Comparison of ENCODE assay signal across 19 cellular contexts in the genomic region with DNA sequence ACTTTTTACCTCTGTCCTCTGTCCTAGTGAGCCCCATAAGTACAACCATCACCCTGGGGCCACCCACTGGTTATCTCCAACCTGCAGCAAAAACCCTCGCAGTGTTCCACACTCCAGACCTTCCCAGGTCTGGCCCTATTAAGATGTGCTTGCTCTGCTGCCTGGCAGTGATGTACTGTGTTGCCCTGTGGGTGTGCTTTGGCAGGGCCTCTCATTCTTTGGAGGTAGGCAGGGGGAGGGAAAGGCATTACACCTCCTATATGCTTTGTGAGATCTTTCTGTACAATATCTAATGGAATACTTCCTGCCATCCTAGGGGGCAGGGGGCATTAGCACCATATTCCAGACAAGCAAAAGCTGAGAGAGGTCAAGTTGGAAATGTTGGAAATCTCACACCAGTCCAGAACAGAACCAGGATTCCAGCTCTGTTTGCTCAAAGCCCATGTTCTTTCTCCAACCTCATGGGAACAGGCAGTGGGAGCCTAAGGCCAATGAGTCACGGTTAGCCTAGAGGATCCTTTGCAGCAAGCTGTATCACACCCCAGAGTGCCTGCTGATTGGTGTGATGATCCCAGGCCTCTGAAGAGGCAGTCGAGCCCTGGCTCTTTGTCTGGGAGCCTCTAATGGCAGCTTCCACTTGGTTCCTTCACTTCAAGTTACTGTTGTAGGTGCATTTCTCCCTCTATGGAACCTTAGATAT. TPM values are rescaled to one million over a fixed set of nuclear protein-coding genes. Genes with fewer than 3 reads are reported as not detected.
DNase-seq lines count a peak whose midpoint lies in the region; ATAC-seq and TF ChIP-seq lines count a peak whose summit lies in the region.
"Had no signal": no experiment of that assay in that cellular context is flagged by ENCODE, and none has a peak within 500 bp of the region (broad histone marks: within the 10 kb centered on the region; RNA-seq: fewer than 3 reads in every experiment).

No MANE protein-coding gene starts in this region.

- H3K27me3 ChIP-seq in GM23248 (replicated peaks; ENCODE audit: insufficient read depth) (no peaks in the 10 kb centered on the region), adipocyte (replicated peaks; ENCODE audit: control insufficient read depth, insufficient read depth, low read length) (no peaks in the 10 kb centered on the region), gastrocnemius medialis (no peaks in the 10 kb centered on the region)
- H3K27me3 ChIP-seq in CD4-positive, alpha-beta T cell (ENCODE audit: control insufficient read depth, insufficient read depth, low read length): no peaks in the 10 kb centered on the region
- H3K27me3 ChIP-seq: sigmoid colon, uterus had no signal

- in situ Hi-C loops in GM23248 (cut with MboI): no loop called here
- in situ Hi-C loops in gastrocnemius medialis (cut with MboI; ENCODE audit: low sequenced_read_pairs in 4 of 4): no loop called here

- H3K4me1 Mint-ChIP-seq in CD4-positive, alpha-beta T cell (ENCODE audit: low read depth): no peaks in the 10 kb centered on the region

- CTCF ChIA-PET in CD4-positive, alpha-beta T cell (lab: Charles Lee): no interaction called here

- no peaks in the 10 kb centered on the region for H4K20me1 ChIP-seq in GM23248 (ENCODE audit: insufficient read depth)

- no peak overlapping the region for H3K4me3 Mint-ChIP-seq in CD4-positive, alpha-beta T cell
- H3K4me3 Mint-ChIP-seq: activated CD4-positive, alpha-beta T cell treated with anti-CD3 and anti-CD28 coated beads for 36 hours; activated T-cell treated with anti-CD3 and anti-CD28 coated beads, Interleukin-2, amount 50 U/mL, for 24 hours; nephron progenitor cell had no signal

- H3K4me3 ChIP-seq in GM23248 (no peak overlapping the region), adipocyte (ENCODE audit: low read length) (no peak overlapping the region), gastrocnemius medialis (no peak overlapping the region)
- H3K4me3 ChIP-seq: sigmoid colon, uterus had no signal

- H3K9me2 ChIP-seq in GM23248 (ENCODE audit: insufficient read depth): no peaks in the 10 kb centered on the region

- H3K9me3 ChIP-seq in GM23248 (ENCODE audit: low read depth): no peaks in the 10 kb centered on the region
- no peaks in the 10 kb centered on the region for H3K9me3 ChIP-seq in adipocyte (ENCODE audit: control insufficient read depth, low read length)
- no peaks in the 10 kb centered on the region for H3K9me3 ChIP-seq in gastrocnemius medialis
- H3K9me3 ChIP-seq in CD4-positive, alpha-beta T cell (ENCODE audit: control insufficient read depth, low read length): no peaks in the 10 kb centered on the region
- H3K9me3 ChIP-seq: sigmoid colon, uterus had no signal

- H3F3A ChIP-seq in GM23248 (ENCODE audit: insufficient read depth): peaks cover 35% of the 10 kb centered on the region

- H3K36me3 ChIP-seq in GM23248 (ENCODE audit: low read depth) (no peaks in the 10 kb centered on the region), adipocyte (ENCODE audit: control insufficient read depth, insufficient read depth, low read length, severe bottlenecking) (no peaks in the 10 kb centered on the region), gastrocnemius medialis (no peaks in the 10 kb centered on the region)
- H3K36me3 ChIP-seq: sigmoid colon, uterus had no signal

- no peak for TF ChIP-seq POLR2A in gastrocnemius medialis (IDR thresholded peaks at IDR 0.05)

- no peak overlapping the region for H2AFZ ChIP-seq in GM23248

- H3K9ac ChIP-seq in GM23248: peak overlapping the region; percentile 46
- no peak overlapping the region for H3K9ac ChIP-seq in adipocyte (ENCODE audit: low read length)

- H3K4me1 ChIP-seq in GM23248 (ENCODE audit: insufficient read depth) (peaks cover 55% of the 10 kb centered on the region), adipocyte (ENCODE audit: control insufficient read depth, insufficient read depth, low read length) (peaks cover 30% of the 10 kb centered on the region), gastrocnemius medialis (no peaks in the 10 kb centered on the region)
- H3K4me1 ChIP-seq: sigmoid colon, uterus had no signal

- H3K27me3 Mint-ChIP-seq in CD4-positive, alpha-beta T cell: no peaks in the 10 kb centered on the region
- H3K27me3 Mint-ChIP-seq: activated CD4-positive, alpha-beta T cell treated with anti-CD3 and anti-CD28 coated beads for 36 hours; activated T-cell treated with anti-CD3 and anti-CD28 coated beads, Interleukin-2, amount 50 U/mL, for 24 hours had no signal

- DNase-seq in GM23248: peak; percentile 96
- DNase-seq in adipocyte (ENCODE audit: low read depth): peak; percentile 60
- peak; percentile 55 for DNase-seq in foreskin melanocyte
- DNase-seq in gastrocnemius medialis: peak; percentile 25 to 60
- no peak for DNase-seq in NCI-H82 (lab: John Stamatoyannopoulos, UW)
- no peak for DNase-seq in CD4-positive, alpha-beta T cell
- no peak for DNase-seq in NCI-H446 (lab: John Stamatoyannopoulos, UW)
- DNase-seq: activated CD4-positive, alpha-beta T cell treated with anti-CD3 and anti-CD28 coated beads for 36 hours; activated T-cell treated with anti-CD3 and anti-CD28 coated beads, Interleukin-2, amount 50 U/mL, for 24 hours; head of caudate nucleus; KBM-7; left colon; NCI-H146; NCI-H510A treated with DMSO at 0.1 percent for 48 hours; nephron progenitor cell; sigmoid colon; stimulated activated naive CD8-positive, alpha-beta T cell treated with anti-CD3 and anti-CD28 coated beads, Interleukin-15, Interleukin-2, amounts not matched to agents 100 U/mL and 50 U/mL, for 24 hours; T-helper 2 cell; uterus had no signal

- TF ChIP-seq CTCF in gastrocnemius medialis (IDR thresholded peaks at IDR 0.05 in 4 of 5, conservative IDR thresholded peaks at IDR 0.05 in 1 of 5): no peak
- no peak for TF ChIP-seq CTCF in CD4-positive, alpha-beta T cell (IDR thresholded peaks at IDR 0.05)

- intact Hi-C loops in gastrocnemius medialis (cut with DNase I; ENCODE audit: low total_unique reads): no loop called here
- intact Hi-C loops in CD4-positive, alpha-beta T cell (cut with DNase I, micrococcal nuclease): no loop called here

- H3K79me2 ChIP-seq in GM23248 (ENCODE audit: insufficient read depth): no peaks in the 10 kb centered on the region

- WGBS in GM23248 (ENCODE audit: low coverage in 1 of 2, low lambda C conversion rate in 2 of 2, missing lambda C conversion rate in 2 of 2), 2 experiments: 29 to 33% methylated on average over 3 of the region's 3 CpGs

- no peaks in the 10 kb centered on the region for H3K36me3 Mint-ChIP-seq in CD4-positive, alpha-beta T cell (ENCODE audit: low read depth)

- H3K4me2 ChIP-seq in GM23248 (ENCODE audit: unreplicated experiment): peak overlapping the region; percentile 4

- POLR2A ChIA-PET in CD4-positive, alpha-beta T cell (lab: Charles Lee): interaction anchor here (0.6 kb wide), 1 partner anchor 118 kb away, joined by 3 read pairs; no protein-coding TSS in a partner anchor

- H3K27ac ChIP-seq in GM23248 (peak overlapping the region; percentile 74), gastrocnemius medialis (no peak overlapping the region)
- H3K27ac ChIP-seq in CD4-positive, alpha-beta T cell (ENCODE audit: low read depth, low read length): no peak overlapping the region
- H3K27ac ChIP-seq: sigmoid colon, uterus had no signal

- H3K9me3 Mint-ChIP-seq in CD4-positive, alpha-beta T cell: no peaks in the 10 kb centered on the region
- H3K9me3 Mint-ChIP-seq: activated T-cell treated with anti-CD3 and anti-CD28 coated beads, Interleukin-2, amount 50 U/mL, for 24 hours; nephron progenitor cell had no signal

- peak; percentile 79 for ATAC-seq in gastrocnemius medialis
- ATAC-seq in CD4-positive, alpha-beta T cell (ENCODE audit: poor library complexity): no peak
- ATAC-seq: activated CD4-positive, alpha-beta T cell treated with anti-CD3 and anti-CD28 coated beads for 36 hours; left colon; stimulated activated naive CD8-positive, alpha-beta T cell treated with anti-CD3 and anti-CD28 coated beads, Interleukin-15, Interleukin-2, amounts not matched to agents 100 U/mL and 50 U/mL, for 24 hours had no signal

- H3K27ac Mint-ChIP-seq in CD4-positive, alpha-beta T cell: no peak overlapping the region
- H3K27ac Mint-ChIP-seq: activated CD4-positive, alpha-beta T cell treated with anti-CD3 and anti-CD28 coated beads for 36 hours; activated T-cell treated with anti-CD3 and anti-CD28 coated beads, Interleukin-2, amount 50 U/mL, for 24 hours; nephron progenitor cell had no signal

RNA-seq across cellular contexts. Expression of a gene that starts 59.7 kb away (rescaled TPM):
- 73.9 and 85.8 TPM in 2 replicates for total RNA-seq in GM23248 (2014; rRNA removed; shearing (Covaris generic))
- 95.6 and 99.3 TPM in 2 replicates for polyA plus RNA-seq in GM23248 (2016; fragmentation: Nextera tagmentation; extraction: Ambion mirVana)
- 10 to 100 TPM; 27.8 to 32.4 (median 29.4) TPM for total RNA-seq in gastrocnemius medialis
- 10 to 100 TPM; 39.5 to 41.9 TPM for total RNA-seq in CD4-positive, alpha-beta T cell

Comparison
In these comparisons a context has a peak if more than half of its experiments do, and no peak if none do; other contexts are left out.
1. DNase-seq: peak in GM23248 (single experiment), adipocyte (single experiment), foreskin melanocyte (single experiment) and gastrocnemius medialis (2 of 2); none in NCI-H82 (single experiment), CD4-positive, alpha-beta T cell (0 of 10) and NCI-H446 (0 of 2).